In genomic region chr3:156718622-156719300, GRCh38 we compare ENCODE assay signal across 24 cellular contexts. TPM values are rescaled to one million over a fixed set of nuclear protein-coding genes. Genes with fewer than 3 reads are reported as not detected.
DNase-seq lines count a peak whose midpoint lies in the region; TF ChIP-seq lines count a peak whose summit lies in the region.
"Had no signal": no experiment of that assay in that cellular context is flagged by ENCODE, and none has a peak within 500 bp of the region (broad histone marks: within the 10 kb centered on the region; RNA-seq: fewer than 3 reads in every experiment).

No MANE protein-coding gene starts in this region.

- H3K4me1 ChIP-seq in hepatocyte (ENCODE audit: insufficient read depth) = no peaks in the 10 kb centered on the region
- H3K4me1 ChIP-seq: adrenal gland, psoas muscle, vagina had no signal

- no peaks in the 10 kb centered on the region for H3K27me3 Mint-ChIP-seq in progenitor cell of endocrine pancreas
- H3K27me3 Mint-ChIP-seq in activated T-cell treated with anti-CD3 and anti-CD28 coated beads, Interleukin-2, amount 50 U/mL, for 24 hours = no peaks in the 10 kb centered on the region
- H3K27me3 Mint-ChIP-seq: activated CD4-positive, alpha-beta T cell treated with anti-CD3 and anti-CD28 coated beads for 36 hours; effector memory CD8-positive, alpha-beta T cell; memory B cell; natural killer cell treated with Interleukin-12 subunit alpha and Interleukin-12 subunit beta and Interleukin-15 and Interleukin-18, amount 100 ng/mL, for 72 hours had no signal

- no peaks in the 10 kb centered on the region for H3K9me3 ChIP-seq in hepatocyte (ENCODE audit: low read depth)
- H3K9me3 ChIP-seq: adrenal gland, heart left ventricle, psoas muscle, vagina had no signal

- peak; percentile 50 for DNase-seq in EH (ENCODE audit: low read depth)
- DNase-seq in astrocyte of the hippocampus (ENCODE audit: low read depth, low spot score) = peak; percentile 37
- no peak for DNase-seq in hepatocyte (ENCODE audit: low spot score)
- DNase-seq in progenitor cell of endocrine pancreas (ENCODE audit: low spot score, unreplicated experiment) = no peak
- DNase-seq in kidney glomerular epithelial cell (lab: John Stamatoyannopoulos, UW) = no peak
- no peak for DNase-seq in activated T-cell treated with anti-CD3 and anti-CD28 coated beads, Interleukin-2, amount 50 U/mL, for 24 hours
- DNase-seq in NCI-H774 (lab: John Stamatoyannopoulos, UW) = no peak
- DNase-seq in activated T-cell treated with anti-CD3 and anti-CD28 coated beads, Interleukin-2, amount 50 U/mL, for 1 hour = no peak
- DNase-seq: activated CD4-positive, alpha-beta T cell treated with anti-CD3 and anti-CD28 coated beads for 36 hours; activated effector memory CD4-positive, alpha-beta T cell treated with anti-CD3 and anti-CD28 coated beads, Interleukin-2, amount 50 U/mL, for 16 hours; effector memory CD8-positive, alpha-beta T cell; GDM1; H7; heart left ventricle; NCI-H1694; psoas muscle; RPMI8226; stimulated activated CD4-positive, alpha-beta T cell treated with anti-CD3 and anti-CD28 coated beads, Interleukin-4, amount 100 ng/mL, for 24 hours had no signal

- TF ChIP-seq CTCF in hepatocyte (IDR thresholded peaks at IDR 0.05; ENCODE audit: poor library complexity) (no peak), progenitor cell of endocrine pancreas (IDR thresholded peaks at IDR 0.05; ENCODE audit: unreplicated experiment) (no peak)

- no peaks in the 10 kb centered on the region for H3K79me2 ChIP-seq in hepatocyte

- H3K4me3 ChIP-seq in hepatocyte = no peak overlapping the region
- H3K4me3 ChIP-seq: adrenal gland, heart left ventricle, psoas muscle, smooth muscle cell, vagina had no signal

- H3K4me3 Mint-ChIP-seq in progenitor cell of endocrine pancreas (ENCODE audit: low read depth) = no peak overlapping the region
- no peak overlapping the region for H3K4me3 Mint-ChIP-seq in activated T-cell treated with anti-CD3 and anti-CD28 coated beads, Interleukin-2, amount 50 U/mL, for 24 hours
- H3K4me3 Mint-ChIP-seq: activated CD4-positive, alpha-beta T cell treated with anti-CD3 and anti-CD28 coated beads for 36 hours; CD14-positive monocyte; effector memory CD8-positive, alpha-beta T cell; memory B cell; natural killer cell treated with Interleukin-12 subunit alpha and Interleukin-12 subunit beta and Interleukin-15 and Interleukin-18, amount 100 ng/mL, for 72 hours had no signal

- peak overlapping the region; percentile 49 for H3K27ac Mint-ChIP-seq in progenitor cell of endocrine pancreas
- no peak overlapping the region for H3K27ac Mint-ChIP-seq in activated T-cell treated with anti-CD3 and anti-CD28 coated beads, Interleukin-2, amount 50 U/mL, for 24 hours
- H3K27ac Mint-ChIP-seq: activated CD4-positive, alpha-beta T cell treated with anti-CD3 and anti-CD28 coated beads for 36 hours; CD14-positive monocyte; effector memory CD8-positive, alpha-beta T cell; memory B cell had no signal

- H3K27me3 ChIP-seq in hepatocyte = no peaks in the 10 kb centered on the region
- H3K27me3 ChIP-seq: adrenal gland, heart left ventricle, vagina had no signal

- WGBS in hepatocyte (ENCODE audit: low lambda C conversion rate, missing lambda C conversion rate) = 76% methylated on average over 3 of the region's 3 CpGs

- peak overlapping the region; percentile 62 for H3K27ac ChIP-seq in hepatocyte
- H3K27ac ChIP-seq: adrenal gland, heart left ventricle, psoas muscle, vagina had no signal

- no peak overlapping the region for H3K4me2 ChIP-seq in hepatocyte
- H3K4me2 ChIP-seq: smooth muscle cell had no signal

- H3K36me3 Mint-ChIP-seq in progenitor cell of endocrine pancreas (ENCODE audit: insufficient read depth) = peaks cover 15% of the 10 kb centered on the region
- peaks cover 17% of the 10 kb centered on the region for H3K36me3 Mint-ChIP-seq in activated T-cell treated with anti-CD3 and anti-CD28 coated beads, Interleukin-2, amount 50 U/mL, for 24 hours (ENCODE audit: low read depth)

- no peaks in the 10 kb centered on the region for H4K20me1 ChIP-seq in hepatocyte (ENCODE audit: insufficient read depth, poor library complexity, severe bottlenecking)

- no peaks in the 10 kb centered on the region for H3K36me3 ChIP-seq in hepatocyte (replicated peaks; ENCODE audit: insufficient read depth, low read depth)
- H3K36me3 ChIP-seq: adrenal gland, vagina had no signal

- H3K4me1 Mint-ChIP-seq in progenitor cell of endocrine pancreas (ENCODE audit: low read depth) = peaks cover 16% of the 10 kb centered on the region
- H3K4me1 Mint-ChIP-seq in activated T-cell treated with anti-CD3 and anti-CD28 coated beads, Interleukin-2, amount 50 U/mL, for 24 hours (ENCODE audit: low read depth) = peaks cover 15% of the 10 kb centered on the region
- H3K4me1 Mint-ChIP-seq: memory B cell had no signal

- H2AFZ ChIP-seq in hepatocyte = no peak overlapping the region

- H3K9me2 ChIP-seq in hepatocyte (replicated peaks; ENCODE audit: insufficient read depth) = no peaks in the 10 kb centered on the region

- no peaks in the 10 kb centered on the region for H3K9me3 Mint-ChIP-seq in progenitor cell of endocrine pancreas (ENCODE audit: low read depth)
- no peaks in the 10 kb centered on the region for H3K9me3 Mint-ChIP-seq in activated T-cell treated with anti-CD3 and anti-CD28 coated beads, Interleukin-2, amount 50 U/mL, for 24 hours
- H3K9me3 Mint-ChIP-seq: CD14-positive monocyte; effector memory CD8-positive, alpha-beta T cell; memory B cell; natural killer cell treated with Interleukin-12 subunit alpha and Interleukin-12 subunit beta and Interleukin-15 and Interleukin-18, amount 100 ng/mL, for 72 hours had no signal

RNA-seq across cellular contexts. Expression of gene TIPARP, which starts 44.4 kb away (rescaled TPM):
- total RNA-seq in hepatocyte (111 and 112 TPM in 2 replicates), progenitor cell of endocrine pancreas (32.1 and 38.6 TPM in 2 replicates)
- polyA plus RNA-seq in hepatocyte = 19.9 and 22.7 TPM in 2 replicates

Comparison
In these comparisons a context has a peak if more than half of its experiments do, and no peak if none do; other contexts are left out.
1. DNase-seq: peak in EH (single experiment) and astrocyte of the hippocampus (single experiment); none in hepatocyte (single experiment), progenitor cell of endocrine pancreas (single experiment), kidney glomerular epithelial cell (single experiment), activated T-cell treated with anti-CD3 and anti-CD28 coated beads, Interleukin-2, amount 50 U/mL, for 24 hours (single experiment), NCI-H774 (single experiment) and activated T-cell treated with anti-CD3 and anti-CD28 coated beads, Interleukin-2, amount 50 U/mL, for 1 hour (single experiment).